Comparison of ENCODE assay signal across 21 cellular contexts in genomic region chr16:88960516-88960915, GRCh38. TPM values are rescaled to one million over a fixed set of nuclear protein-coding genes. Genes with fewer than 3 reads are reported as not detected.
"Had no signal": no experiment of that assay in that cellular context is flagged by ENCODE, and none has a peak within 500 bp of the region (broad histone marks: within the 10 kb centered on the region; RNA-seq: fewer than 3 reads in every experiment).

No MANE protein-coding gene starts in this region.

- H3K4me3 ChIP-seq: SJSA1, SK-N-MC had no signal

- DNase-seq: MV-4-11, NCI-H1048, NCI-H1105, NCI-H1417, NCI-H1436 treated with DMSO at 0.1 percent for 48 hours, NCI-H1694, NCI-H187 treated with DMSO at 0.1 percent for 48 hours, NCI-H2029 treated with DMSO at 0.1 percent for 48 hours, NCI-H2171 treated with DMSO at 0.1 percent for 48 hours, NCI-H345, NCI-H446 treated with DMSO at 0.1 percent for 48 hours, NCI-H510A treated with DMSO at 0.1 percent for 48 hours, NCI-H526, SHP77 treated with DMSO at 0.1 percent for 48 hours had no signal

- H3K9ac ChIP-seq: KMS-11 had no signal

- H3K4me1 ChIP-seq: SJSA1 had no signal

- H3K4me2 ChIP-seq: KMS-11 had no signal

- H3K9me3 ChIP-seq: SJSA1 had no signal

- ATAC-seq: Panc1 had no signal

- H3K36me3 ChIP-seq: SJSA1 had no signal

- H3K27ac ChIP-seq: KMS-11, RWPE1, SJSA1, SK-N-MC had no signal

RNA-seq across cellular contexts. Expression of gene CBFA2T3, which starts 16.5 kb away (rescaled TPM):
- total RNA-seq: LHCN-M2, MCF 10A, SJSA1 had no signal
